In the genomic region with DNA sequence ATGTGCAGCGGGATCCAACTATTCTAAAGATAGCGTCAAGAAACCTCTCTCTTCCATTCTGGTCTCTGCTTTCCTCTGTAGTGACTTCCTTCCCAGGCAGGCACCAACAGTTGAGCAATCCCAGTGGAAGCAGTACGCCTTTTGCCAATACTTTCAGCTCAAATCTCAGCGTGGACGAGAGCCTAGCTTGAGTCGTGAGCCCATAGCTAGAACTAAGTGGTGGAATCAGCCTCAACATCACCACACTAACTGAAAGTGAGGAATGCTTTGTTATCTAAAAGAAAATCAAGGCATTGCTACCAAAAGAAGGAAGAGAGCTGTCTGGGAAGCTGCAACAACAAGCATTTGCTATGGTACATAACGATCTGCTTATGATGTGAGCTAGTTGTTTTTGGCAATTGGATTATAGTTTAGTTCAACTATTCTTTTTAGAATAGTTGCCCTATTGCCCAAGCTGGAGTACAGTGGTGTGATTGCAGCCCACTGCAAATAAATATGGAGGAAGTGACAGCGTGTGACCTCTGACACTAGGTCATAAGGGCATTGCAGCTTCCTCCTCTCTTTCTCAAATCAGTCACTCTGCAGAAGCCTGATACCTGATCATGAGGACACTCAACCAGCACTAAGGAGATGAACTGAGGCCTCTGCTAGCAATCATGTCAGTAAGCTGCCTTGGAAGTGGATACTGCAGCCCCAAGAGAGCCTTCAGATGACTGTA, we compare ENCODE assay signal across 2 cellular contexts.
TF ChIP-seq lines count a peak whose summit lies in the region.

No MANE protein-coding gene starts in this region.

TF ChIP-seq in GM23338, 12 proteins besides CTCF, POLR2A, EP300 and RAD21:
- TF ChIP-seq EZH2phosphoT487 (IDR thresholded peaks at IDR 0.05; ENCODE audit: unreplicated experiment) = no peak
- TF ChIP-seq, protein P1, sequence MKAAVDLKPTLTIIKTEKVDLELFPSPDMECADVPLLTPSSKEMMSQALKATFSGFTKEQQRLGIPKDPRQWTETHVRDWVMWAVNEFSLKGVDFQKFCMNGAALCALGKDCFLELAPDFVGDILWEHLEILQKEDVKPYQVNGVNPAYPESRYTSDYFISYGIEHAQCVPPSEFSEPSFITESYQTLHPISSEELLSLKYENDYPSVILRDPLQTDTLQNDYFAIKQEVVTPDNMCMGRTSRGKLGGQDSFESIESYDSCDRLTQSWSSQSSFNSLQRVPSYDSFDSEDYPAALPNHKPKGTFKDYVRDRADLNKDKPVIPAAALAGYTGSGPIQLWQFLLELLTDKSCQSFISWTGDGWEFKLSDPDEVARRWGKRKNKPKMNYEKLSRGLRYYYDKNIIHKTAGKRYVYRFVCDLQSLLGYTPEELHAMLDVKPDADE (IDR thresholded peaks at IDR 0.05) = no peak
- no peak for TF ChIP-seq CREB1 (CRISPR knock-in tag; IDR thresholded peaks at IDR 0.05; ENCODE audit: low read depth)
- TF ChIP-seq, protein P2, sequence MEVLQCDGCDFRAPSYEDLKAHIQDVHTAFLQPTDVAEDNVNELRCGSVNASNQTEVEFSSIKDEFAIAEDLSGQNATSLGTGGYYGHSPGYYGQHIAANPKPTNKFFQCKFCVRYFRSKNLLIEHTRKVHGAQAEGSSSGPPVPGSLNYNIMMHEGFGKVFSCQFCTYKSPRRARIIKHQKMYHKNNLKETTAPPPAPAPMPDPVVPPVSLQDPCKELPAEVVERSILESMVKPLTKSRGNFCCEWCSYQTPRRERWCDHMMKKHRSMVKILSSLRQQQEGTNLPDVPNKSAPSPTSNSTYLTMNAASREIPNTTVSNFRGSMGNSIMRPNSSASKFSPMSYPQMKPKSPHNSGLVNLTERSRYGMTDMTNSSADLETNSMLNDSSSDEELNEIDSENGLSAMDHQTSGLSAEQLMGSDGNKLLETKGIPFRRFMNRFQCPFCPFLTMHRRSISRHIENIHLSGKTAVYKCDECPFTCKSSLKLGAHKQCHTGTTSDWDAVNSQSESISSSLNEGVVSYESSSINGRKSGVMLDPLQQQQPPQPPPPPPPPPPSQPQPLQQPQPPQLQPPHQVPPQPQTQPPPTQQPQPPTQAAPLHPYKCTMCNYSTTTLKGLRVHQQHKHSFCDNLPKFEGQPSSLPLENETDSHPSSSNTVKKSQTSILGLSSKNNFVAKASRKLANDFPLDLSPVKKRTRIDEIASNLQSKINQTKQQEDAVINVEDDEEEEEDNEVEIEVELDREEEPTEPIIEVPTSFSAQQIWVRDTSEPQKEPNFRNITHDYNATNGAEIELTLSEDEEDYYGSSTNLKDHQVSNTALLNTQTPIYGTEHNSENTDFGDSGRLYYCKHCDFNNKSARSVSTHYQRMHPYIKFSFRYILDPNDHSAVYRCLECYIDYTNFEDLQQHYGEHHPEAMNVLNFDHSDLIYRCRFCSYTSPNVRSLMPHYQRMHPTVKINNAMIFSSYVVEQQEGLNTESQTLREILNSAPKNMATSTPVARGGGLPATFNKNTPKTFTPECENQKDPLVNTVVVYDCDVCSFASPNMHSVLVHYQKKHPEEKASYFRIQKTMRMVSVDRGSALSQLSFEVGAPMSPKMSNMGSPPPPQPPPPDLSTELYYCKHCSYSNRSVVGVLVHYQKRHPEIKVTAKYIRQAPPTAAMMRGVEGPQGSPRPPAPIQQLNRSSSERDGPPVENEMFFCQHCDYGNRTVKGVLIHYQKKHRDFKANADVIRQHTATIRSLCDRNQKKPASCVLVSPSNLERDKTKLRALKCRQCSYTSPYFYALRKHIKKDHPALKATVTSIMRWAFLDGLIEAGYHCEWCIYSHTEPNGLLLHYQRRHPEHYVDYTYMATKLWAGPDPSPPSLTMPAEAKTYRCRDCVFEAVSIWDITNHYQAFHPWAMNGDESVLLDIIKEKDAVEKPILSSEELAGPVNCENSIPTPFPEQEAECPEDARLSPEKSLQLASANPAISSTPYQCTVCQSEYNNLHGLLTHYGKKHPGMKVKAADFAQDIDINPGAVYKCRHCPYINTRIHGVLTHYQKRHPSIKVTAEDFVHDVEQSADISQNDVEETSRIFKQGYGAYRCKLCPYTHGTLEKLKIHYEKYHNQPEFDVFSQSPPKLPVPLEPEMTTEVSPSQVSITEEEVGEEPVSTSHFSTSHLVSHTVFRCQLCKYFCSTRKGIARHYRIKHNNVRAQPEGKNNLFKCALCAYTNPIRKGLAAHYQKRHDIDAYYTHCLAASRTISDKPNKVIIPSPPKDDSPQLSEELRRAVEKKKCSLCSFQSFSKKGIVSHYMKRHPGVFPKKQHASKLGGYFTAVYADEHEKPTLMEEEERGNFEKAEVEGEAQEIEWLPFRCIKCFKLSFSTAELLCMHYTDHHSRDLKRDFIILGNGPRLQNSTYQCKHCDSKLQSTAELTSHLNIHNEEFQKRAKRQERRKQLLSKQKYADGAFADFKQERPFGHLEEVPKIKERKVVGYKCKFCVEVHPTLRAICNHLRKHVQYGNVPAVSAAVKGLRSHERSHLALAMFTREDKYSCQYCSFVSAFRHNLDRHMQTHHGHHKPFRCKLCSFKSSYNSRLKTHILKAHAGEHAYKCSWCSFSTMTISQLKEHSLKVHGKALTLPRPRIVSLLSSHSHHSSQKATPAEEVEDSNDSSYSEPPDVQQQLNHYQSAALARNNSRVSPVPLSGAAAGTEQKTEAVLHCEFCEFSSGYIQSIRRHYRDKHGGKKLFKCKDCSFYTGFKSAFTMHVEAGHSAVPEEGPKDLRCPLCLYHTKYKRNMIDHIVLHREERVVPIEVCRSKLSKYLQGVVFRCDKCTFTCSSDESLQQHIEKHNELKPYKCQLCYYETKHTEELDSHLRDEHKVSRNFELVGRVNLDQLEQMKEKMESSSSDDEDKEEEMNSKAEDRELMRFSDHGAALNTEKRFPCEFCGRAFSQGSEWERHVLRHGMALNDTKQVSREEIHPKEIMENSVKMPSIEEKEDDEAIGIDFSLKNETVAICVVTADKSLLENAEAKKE (CRISPR knock-in tag; IDR thresholded peaks at IDR 0.05) = no peak
- no peak for TF ChIP-seq EZH2 (IDR thresholded peaks at IDR 0.05; ENCODE audit: low read depth, unreplicated experiment)
- TF ChIP-seq ZNF331 (CRISPR knock-in tag; IDR thresholded peaks at IDR 0.05; ENCODE audit: low read depth) = no peak
- TF ChIP-seq ZNF114 (CRISPR knock-in tag; IDR thresholded peaks at IDR 0.05) = no peak

TF ChIP-seq in endothelial cell of umbilical vein, 7 proteins besides CTCF, POLR2A, EP300 and RAD21:
- TF ChIP-seq EZH2 (IDR thresholded peaks at IDR 0.05; ENCODE audit: borderline replicate concordance, low read depth, low read length, severe bottlenecking) (no peak), POLR2AphosphoS5 (IDR thresholded peaks at IDR 0.05; ENCODE audit: insufficient read depth, low read depth, low read length) (no peak), GATA2 (IDR thresholded peaks at IDR 0.05; ENCODE audit: insufficient read depth, insufficient read length, low read depth, low read length) (no peak), MYC (IDR thresholded peaks at IDR 0.05; ENCODE audit: low read depth, low read length) (no peak), JUN (IDR thresholded peaks at IDR 0.05; ENCODE audit: borderline replicate concordance, insufficient read depth, insufficient read length, low read depth) (no peak), FOS (IDR thresholded peaks at IDR 0.05; ENCODE audit: borderline replicate concordance, insufficient read depth, low read length) (no peak)
- TF ChIP-seq, protein P3, sequence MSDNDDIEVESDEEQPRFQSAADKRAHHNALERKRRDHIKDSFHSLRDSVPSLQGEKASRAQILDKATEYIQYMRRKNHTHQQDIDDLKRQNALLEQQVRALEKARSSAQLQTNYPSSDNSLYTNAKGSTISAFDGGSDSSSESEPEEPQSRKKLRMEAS (IDR thresholded peaks at IDR 0.05; ENCODE audit: insufficient read depth, insufficient read length) = no peak
